ENCODE assay signal across 19 cellular contexts in the genomic region with DNA sequence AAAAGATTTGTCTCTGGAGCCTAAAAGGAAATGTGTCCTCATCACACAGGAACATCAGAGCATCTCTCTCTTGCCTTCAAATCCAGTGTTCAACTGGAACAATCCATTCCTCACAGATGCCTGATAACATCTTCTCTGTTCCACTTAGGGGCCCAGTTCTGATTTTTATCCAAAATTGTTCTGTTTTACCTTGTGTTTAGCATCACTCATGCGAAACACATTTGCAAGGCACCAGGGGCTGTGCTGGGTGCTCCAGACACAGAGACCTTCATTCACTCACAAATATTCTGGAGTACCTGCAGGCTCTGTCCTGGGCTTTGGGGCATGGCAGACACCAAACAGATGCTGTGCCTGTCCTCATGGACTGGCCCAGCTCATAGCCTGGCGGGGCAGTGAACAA. TPM values are rescaled to one million over a fixed set of nuclear protein-coding genes. Genes with fewer than 3 reads are reported as not detected.
"Had no signal": no experiment of that assay in that cellular context is flagged by ENCODE, and none has a peak within 500 bp of the region (broad histone marks: within the 10 kb centered on the region; RNA-seq: fewer than 3 reads in every experiment).

No MANE protein-coding gene starts in this region.

- H3K4me3 ChIP-seq: coronary artery, dorsolateral prefrontal cortex, esophagus muscularis mucosa, gastroesophageal sphincter, heart left ventricle, left lung, lower lobe of right lung, mucosa of descending colon had no signal

- H3K4me1 ChIP-seq: esophagus muscularis mucosa, foreskin keratinocyte, gastroesophageal sphincter, heart left ventricle, left lung, lower lobe of right lung had no signal

- H3K27me3 ChIP-seq: dorsolateral prefrontal cortex had no signal

- H3K9me3 ChIP-seq: esophagus muscularis mucosa, gastroesophageal sphincter, heart left ventricle, left lung, lower lobe of right lung, mucosa of descending colon had no signal

- H3K27ac ChIP-seq: coronary artery, dorsolateral prefrontal cortex, esophagus muscularis mucosa, foreskin keratinocyte, gastroesophageal sphincter, heart left ventricle, left lung, lower lobe of right lung had no signal

- ATAC-seq: foreskin keratinocyte, gastroesophageal sphincter, heart left ventricle, left cardiac atrium, left lung, left ventricle myocardium superior, lower lobe of right lung, mucosa of descending colon had no signal

- DNase-seq: dermis blood vessel endothelial cell; dorsolateral prefrontal cortex; effector CD4-positive, alpha-beta T cell; effector memory CD4-positive, alpha-beta T cell; foreskin keratinocyte; heart left ventricle; hippocampal formation; left cardiac atrium; left lung; left ventricle myocardium superior; lower lobe of right lung; mesenchymal stem cell; mucosa of descending colon; naive B cell had no signal

- H3K36me3 ChIP-seq: esophagus muscularis mucosa, gastroesophageal sphincter, heart left ventricle, left lung, lower lobe of right lung had no signal

RNA-seq across cellular contexts. Expression of gene GABBR2, which starts 13.8 kb away (rescaled TPM):
- total RNA-seq: fibroblast of villous mesenchyme, foreskin keratinocyte, mesenteric fat pad had no signal
- polyA plus RNA-seq: foreskin keratinocyte had no signal
